ENCODE assay signal across 1 cellular context in genomic region chr17:64005734-64006167, GRCh38.
TF ChIP-seq lines count a peak whose summit lies in the region.

No MANE protein-coding gene starts in this region.

TF ChIP-seq in GM23338, 12 proteins besides CTCF, POLR2A, EP300 and RAD21 (continued from another document):
- TF ChIP-seq REST (IDR thresholded peaks at IDR 0.05; ENCODE audit: unreplicated experiment) (no peak), CREB1 (CRISPR knock-in tag; IDR thresholded peaks at IDR 0.05; ENCODE audit: low read depth) (no peak), ZNF114 (CRISPR knock-in tag; IDR thresholded peaks at IDR 0.05) (no peak), STAT1 (IDR thresholded peaks at IDR 0.05; ENCODE audit: unreplicated experiment) (no peak), NANOG (IDR thresholded peaks at IDR 0.05; ENCODE audit: borderline replicate concordance) (no peak), POLR2AphosphoS5 (IDR thresholded peaks at IDR 0.05; ENCODE audit: low read depth) (no peak), ZNF331 (CRISPR knock-in tag; IDR thresholded peaks at IDR 0.05; ENCODE audit: low read depth) (no peak)
- TF ChIP-seq, protein P1, sequence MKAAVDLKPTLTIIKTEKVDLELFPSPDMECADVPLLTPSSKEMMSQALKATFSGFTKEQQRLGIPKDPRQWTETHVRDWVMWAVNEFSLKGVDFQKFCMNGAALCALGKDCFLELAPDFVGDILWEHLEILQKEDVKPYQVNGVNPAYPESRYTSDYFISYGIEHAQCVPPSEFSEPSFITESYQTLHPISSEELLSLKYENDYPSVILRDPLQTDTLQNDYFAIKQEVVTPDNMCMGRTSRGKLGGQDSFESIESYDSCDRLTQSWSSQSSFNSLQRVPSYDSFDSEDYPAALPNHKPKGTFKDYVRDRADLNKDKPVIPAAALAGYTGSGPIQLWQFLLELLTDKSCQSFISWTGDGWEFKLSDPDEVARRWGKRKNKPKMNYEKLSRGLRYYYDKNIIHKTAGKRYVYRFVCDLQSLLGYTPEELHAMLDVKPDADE (IDR thresholded peaks at IDR 0.05), result no peak
TF ChIP-seq in GM23338: peak in this region for 0.
